9 cellular contexts compared by ENCODE assay signal in the genomic region with DNA sequence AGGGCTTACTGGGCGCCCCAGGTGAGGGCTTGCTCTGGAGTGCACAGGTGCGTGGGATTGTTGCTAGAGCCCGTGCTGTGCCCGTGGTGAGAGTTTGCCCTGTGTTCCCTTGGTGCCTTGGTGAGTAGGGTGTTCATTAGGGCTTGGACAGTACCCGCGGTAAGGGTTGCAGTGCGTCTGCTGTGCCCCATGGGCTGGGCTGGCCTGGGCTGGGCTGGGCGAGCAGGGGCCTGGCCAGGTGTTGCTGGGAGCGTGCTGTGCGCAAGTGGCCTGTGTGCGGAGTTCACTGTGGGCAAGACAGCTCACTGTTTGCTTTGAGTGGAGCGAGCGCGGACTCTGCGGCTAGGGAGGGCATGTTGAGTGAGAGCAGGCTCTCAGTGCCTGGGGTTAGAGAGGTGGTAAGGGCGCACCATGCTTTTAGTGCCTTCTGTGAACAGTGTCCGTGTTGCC. TPM values are rescaled to one million over a fixed set of nuclear protein-coding genes. Genes with fewer than 3 reads are reported as not detected.
DNase-seq lines count a peak whose midpoint lies in the region; ATAC-seq and TF ChIP-seq lines count a peak whose summit lies in the region.
"Had no signal": no experiment of that assay in that cellular context is flagged by ENCODE, and none has a peak within 500 bp of the region (broad histone marks: within the 10 kb centered on the region; RNA-seq: fewer than 3 reads in every experiment).

No MANE protein-coding gene starts in this region.

- DNase-seq in AG10803 (ENCODE audit: low read depth), result no peak
- no peak for DNase-seq in endodermal cell
- DNase-seq in naive thymus-derived CD8-positive, alpha-beta T cell, result peak in 1 of 10 donors; percentile 1
- no peak for DNase-seq in hepatic stellate cell (ENCODE audit: low spot score)
- DNase-seq in NCI-H345 (lab: John Stamatoyannopoulos, UW), result no peak
- DNase-seq: GDM1 had no signal

- H3K4me3 ChIP-seq in AG10803 (ENCODE audit: low read length) (peak overlapping the region; percentile 71), HUES6 (ENCODE audit: low read depth, low read length) (peak overlapping the region; percentile 82), endodermal cell (ENCODE audit: low read length) (peak overlapping the region; percentile 47), gastroesophageal sphincter (peak overlapping the region in 1 of 2 donors; percentile 64)

- no peak for ATAC-seq in naive thymus-derived CD8-positive, alpha-beta T cell
- ATAC-seq in gastroesophageal sphincter (no peak), GM18868 (IDR thresholded peaks at IDR 0.05; ENCODE audit: unreplicated experiment) (no peak)

- peak overlapping the region; percentile 88 for H3K9ac ChIP-seq in HUES6 (ENCODE audit: low read length)
- H3K9ac ChIP-seq in endodermal cell (ENCODE audit: extremely low read depth, low read length, poor library complexity, severe bottlenecking), result no peak overlapping the region

- no peaks in the 10 kb centered on the region for H3K9me3 ChIP-seq in HUES6 (ENCODE audit: control insufficient read depth, insufficient read depth, low read depth, low read length)
- H3K9me3 ChIP-seq in endodermal cell (ENCODE audit: control insufficient read depth, low read length), result no peaks in the 10 kb centered on the region
- H3K9me3 ChIP-seq in gastroesophageal sphincter, result no peaks in the 10 kb centered on the region

- no peaks in the 10 kb centered on the region for H3K27me3 Mint-ChIP-seq in endodermal cell (ENCODE audit: insufficient read depth)
- H3K27me3 Mint-ChIP-seq in naive thymus-derived CD8-positive, alpha-beta T cell, result peaks cover 14 to 22% (median 18%) of the 10 kb centered on the region in 5 donors

- H3K27ac Mint-ChIP-seq in endodermal cell, result no peak overlapping the region
- H3K27ac Mint-ChIP-seq in naive thymus-derived CD8-positive, alpha-beta T cell, result no peak overlapping the region

- H3K27ac ChIP-seq in HUES6 (ENCODE audit: low read depth, low read length), result no peak overlapping the region; the same call in 1 of the 2 replicates
- no peak overlapping the region for H3K27ac ChIP-seq in endodermal cell (ENCODE audit: low read depth, low read length)
- no peak overlapping the region for H3K27ac ChIP-seq in gastroesophageal sphincter

- POLR2A ChIA-PET in naive thymus-derived CD8-positive, alpha-beta T cell (lab: Charles Lee), result no interaction called here

- no peak for TF ChIP-seq EP300 in gastroesophageal sphincter (IDR thresholded peaks at IDR 0.05)

- no peaks in the 10 kb centered on the region for H3K9me3 Mint-ChIP-seq in endodermal cell
- no peaks in the 10 kb centered on the region for H3K9me3 Mint-ChIP-seq in naive thymus-derived CD8-positive, alpha-beta T cell

- TF ChIP-seq CTCF in AG10803 (conservative IDR thresholded peaks at IDR 0.05; ENCODE audit: low read length) (no peak), endodermal cell (conservative IDR thresholded peaks at IDR 0.05) (no peak), gastroesophageal sphincter (IDR thresholded peaks at IDR 0.05) (no peak)

- peaks cover 10% of the 10 kb centered on the region; the same call in 1 of the 2 replicates for H3K27me3 ChIP-seq in HUES6 (ENCODE audit: control insufficient read depth, insufficient read depth, low read length)
- H3K27me3 ChIP-seq in endodermal cell (ENCODE audit: control insufficient read depth, insufficient read depth, low read length, poor library complexity, severe bottlenecking), result no peaks in the 10 kb centered on the region
- peaks cover 10% of the 10 kb centered on the region for H3K27me3 ChIP-seq in gastroesophageal sphincter

- H3K36me3 ChIP-seq in HUES6 (ENCODE audit: control insufficient read depth, insufficient read depth, low read length) (no peaks in the 10 kb centered on the region), endodermal cell (ENCODE audit: control insufficient read depth, insufficient read depth, low read length) (no peaks in the 10 kb centered on the region), gastroesophageal sphincter (no peaks in the 10 kb centered on the region)

- H3K36me3 Mint-ChIP-seq in endodermal cell (ENCODE audit: low read depth), result no peaks in the 10 kb centered on the region
- H3K36me3 Mint-ChIP-seq in naive thymus-derived CD8-positive, alpha-beta T cell, result peaks cover 0 to 2% (median 0%) of the 10 kb centered on the region in 3 donors

- TF ChIP-seq POLR2A in gastroesophageal sphincter (IDR thresholded peaks at IDR 0.05), result no peak

- peak overlapping the region; percentile 50 for H3K4me3 Mint-ChIP-seq in endodermal cell
- H3K4me3 Mint-ChIP-seq in naive thymus-derived CD8-positive, alpha-beta T cell, result peak overlapping the region; percentile 75 to 90 (median 80)

- H3K4me1 ChIP-seq in HUES6 (ENCODE audit: control insufficient read depth, insufficient read depth, low read length), result peaks cover 48% of the 10 kb centered on the region
- H3K4me1 ChIP-seq in endodermal cell (ENCODE audit: control insufficient read depth, insufficient read depth, low read length), result peaks cover 10% of the 10 kb centered on the region
- H3K4me1 ChIP-seq in gastroesophageal sphincter, result peaks cover 0 to 16% (median 0%) of the 10 kb centered on the region in 3 donors

- WGBS in endodermal cell (ENCODE audit: insufficient coverage in 1 of 2, insufficient read length in 1 of 2), 2 experiments, result 87 to 98% methylated on average over 12 to 17 of the region's 17 CpGs
- WGBS in gastroesophageal sphincter (ENCODE audit: low coverage in 1 of 2), 2 donors, result 80 to 100% methylated on average over 1 of the region's 17 CpGs

- H3K4me1 Mint-ChIP-seq in endodermal cell, result peaks cover 48% of the 10 kb centered on the region
- H3K4me1 Mint-ChIP-seq in naive thymus-derived CD8-positive, alpha-beta T cell, result peaks cover 6 to 14% (median 8%) of the 10 kb centered on the region in 4 donors

RNA-seq across cellular contexts. Expression of a gene that starts 0.7 kb away (rescaled TPM):
- 1 to 10 TPM in 1 of 2 donors, not detected in 1; 1.9 TPM for total RNA-seq in endodermal cell
- polyA plus RNA-seq in endodermal cell (2013, experiment 1 of 2), result 0.25 TPM
- not detected for polyA plus RNA-seq in endodermal cell (2013, experiment 2 of 2)
- total RNA-seq in naive thymus-derived CD8-positive, alpha-beta T cell, result not detected
- polyA plus RNA-seq in naive thymus-derived CD8-positive, alpha-beta T cell, result not detected
- total RNA-seq in gastroesophageal sphincter, result not detected
